Comparison of ENCODE assay signal across 16 cellular contexts in genomic region chr11:73237471-73238290, GRCh38. TPM values are rescaled to one million over a fixed set of nuclear protein-coding genes. Genes with fewer than 3 reads are reported as not detected.
DNase-seq lines count a peak whose midpoint lies in the region; ATAC-seq, FAIRE-seq and TF ChIP-seq lines count a peak whose summit lies in the region.
"Had no signal": no experiment of that assay in that cellular context is flagged by ENCODE, and none has a peak within 500 bp of the region (broad histone marks: within the 10 kb centered on the region; RNA-seq: fewer than 3 reads in every experiment).

No MANE protein-coding gene starts in this region.

- H3K36me3 ChIP-seq in neuronal stem cell (replicated peaks in 1 of 2; ENCODE audit: control insufficient read depth in 2 of 2, insufficient read depth in 2 of 2, low read length in 2 of 2): no peaks in the 10 kb centered on the region

- H2BK5ac ChIP-seq in neuronal stem cell (ENCODE audit: low read length): peak overlapping the region; percentile 55

- H3K9me3 ChIP-seq in neuronal stem cell (replicated peaks in 1 of 2; ENCODE audit: control insufficient read depth in 2 of 2, insufficient read depth in 1 of 2, low read depth in 1 of 2, low read length in 2 of 2): no peaks in the 10 kb centered on the region
- H3K9me3 ChIP-seq: mucosa of descending colon had no signal

- peak overlapping the region; percentile 7 for H3K9ac ChIP-seq in neuronal stem cell (ENCODE audit: low read depth, low read length, poor library complexity)

- H3K4me3 Mint-ChIP-seq in WTC11: no peak overlapping the region
- H3K4me3 Mint-ChIP-seq: activated CD8-positive, alpha-beta T cell treated with anti-CD3 and anti-CD28 coated beads for 36 hours had no signal

- CTCF ChIA-PET in WTC11 (lab: Charles Lee): interaction anchor here (0.6 to 6.1 kb wide), 51 partner anchors 8 to 694 kb away, joined by 3 to 129 read pairs (median 6); partner anchors contain the start of genes FCHSD2, P2RY2, P2RY6 and STARD10

- H3K23ac ChIP-seq in neuronal stem cell (ENCODE audit: low read depth, low read length, poor library complexity): peak overlapping the region; percentile 5

- peaks cover 5 to 9% of the 10 kb centered on the region in 2 donors for H3K4me1 ChIP-seq in neuronal stem cell (ENCODE audit: control insufficient read depth in 2 of 2, insufficient read depth in 1 of 2, low read depth in 1 of 2, low read length in 2 of 2)

- H2BK12ac ChIP-seq in neuronal stem cell (ENCODE audit: low read length): no peak overlapping the region

- H3K4me3 ChIP-seq in foreskin fibroblast (ENCODE audit: low read depth in 1 of 2, low read length in 2 of 2) (no peak overlapping the region), neuronal stem cell (ENCODE audit: low read length in 2 of 2) (no peak overlapping the region)
- H3K4me3 ChIP-seq: mucosa of descending colon had no signal

- TF ChIP-seq CTCF in WTC11 (IDR thresholded peaks at IDR 0.05): no peak
- TF ChIP-seq CTCF in foreskin fibroblast (IDR thresholded peaks at IDR 0.05; ENCODE audit: low read depth, low read length): no peak

- peak overlapping the region; percentile 61 for H2AFZ ChIP-seq in neuronal stem cell (ENCODE audit: low read length)

- H4K91ac ChIP-seq in neuronal stem cell (ENCODE audit: low read depth, low read length, poor library complexity): no peak overlapping the region

- no peak overlapping the region for H2AK5ac ChIP-seq in neuronal stem cell (ENCODE audit: low read depth, low read length)

- DNase-seq in EL (peak; percentile 64), WTC11 (ENCODE audit: low spot score) (no peak), foreskin fibroblast (peak; percentile 29 to 39), neuronal stem cell (ENCODE audit: low spot score) (no peak), NCI-H2171 treated with DMSO at 0.1 percent for 48 hours (lab: John Stamatoyannopoulos, UW) (no peak), GM12891 (ENCODE audit: insufficient read length, low spot score) (no peak)
- no peak for DNase-seq in stimulated activated CD4-positive, alpha-beta T cell treated with anti-CD3 and anti-CD28 coated beads, Interleukin-4, amount 100 ng/mL, for 4 hours
- DNase-seq: activated effector memory CD4-positive, alpha-beta T cell treated with anti-CD3 and anti-CD28 coated beads, Interleukin-2, amount 50 U/mL, for 16 hours; central memory CD4-positive, alpha-beta T cell; NCI-H748 treated with DMSO at 0.1 percent for 48 hours; stimulated activated CD4-positive, alpha-beta T cell treated with anti-CD3 and anti-CD28 coated beads, Interleukin-4, amount 100 ng/mL, for 24 hours; stimulated activated naive CD4-positive, alpha-beta T cell treated with Interleukin-2 at 50 U/mL for 16 hours had no signal

- POLR2A ChIA-PET in WTC11 (lab: Charles Lee): interaction anchor here (1.0 to 1.8 kb wide), 2 partner anchors 18 to 95 kb away, joined by 3 to 5 read pairs; partner anchors contain the start of gene FCHSD2

- H3K27ac Mint-ChIP-seq in WTC11: no peak overlapping the region
- H3K27ac Mint-ChIP-seq: activated CD8-positive, alpha-beta T cell treated with anti-CD3 and anti-CD28 coated beads for 36 hours; progenitor cell of endocrine pancreas had no signal

- H3K14ac ChIP-seq in neuronal stem cell (ENCODE audit: low read length): no peak overlapping the region

- H3K4me2 ChIP-seq in neuronal stem cell (ENCODE audit: insufficient read depth, low read length, poor library complexity, severe bottlenecking): no peak overlapping the region

- no peak for TF ChIP-seq POLR2A in GM12891 (IDR thresholded peaks at IDR 0.05; ENCODE audit: low read depth, low read length)

- H3K27ac ChIP-seq in neuronal stem cell (replicated peaks; ENCODE audit: low read length): no peak overlapping the region

- H3K18ac ChIP-seq in neuronal stem cell (ENCODE audit: low read length): peak overlapping the region; percentile 41

- H2BK120ac ChIP-seq in neuronal stem cell (ENCODE audit: low read depth, low read length): no peak overlapping the region

- no peaks in the 10 kb centered on the region for H3K9me3 Mint-ChIP-seq in WTC11
- H3K9me3 Mint-ChIP-seq: activated CD8-positive, alpha-beta T cell treated with anti-CD3 and anti-CD28 coated beads for 36 hours had no signal

- no peak for FAIRE-seq in GM12891 (lab: Jason Lieb, UNC)

- ATAC-seq in WTC11 (no peak), HG02981 (IDR thresholded peaks at IDR 0.05; ENCODE audit: unreplicated experiment) (no peak)

- peaks cover 0 to 8% (median 0%) of the 10 kb centered on the region in 3 experiments for H3K27me3 ChIP-seq in neuronal stem cell (ENCODE audit: control insufficient read depth in 3 of 3, insufficient read depth in 3 of 3, low read depth in 1 of 3, low read length in 3 of 3)

- H2BK15ac ChIP-seq in neuronal stem cell (ENCODE audit: low read length): no peak overlapping the region

- no peak overlapping the region for H3K4ac ChIP-seq in neuronal stem cell (ENCODE audit: low read length)

- no peak overlapping the region for H4K8ac ChIP-seq in neuronal stem cell (ENCODE audit: low read depth, low read length)

- H3K36me3 Mint-ChIP-seq in WTC11: no peaks in the 10 kb centered on the region

- no peaks in the 10 kb centered on the region for H3K27me3 Mint-ChIP-seq in WTC11 (ENCODE audit: low read depth)

- peaks cover 3% of the 10 kb centered on the region for H3K79me1 ChIP-seq in neuronal stem cell (ENCODE audit: low read depth, low read length)

- H3K4me1 Mint-ChIP-seq in WTC11: peaks cover 8% of the 10 kb centered on the region

- no CpG with 5 or more reads among the region's 10 CpGs for WGBS in neuronal stem cell (ENCODE audit: extremely low coverage in 2 of 2, insufficient read length in 2 of 2, insufficient replicate concordance in 1 of 2), 2 donors

TF ChIP-seq in WTC11, 78 proteins besides CTCF, POLR2A, EP300 and RAD21:
- peak; percentile 63; the same call in 1 of the 2 replicates for TF ChIP-seq GABPB1 (CRISPR knock-in tag; IDR thresholded peaks at IDR 0.05)
- TF ChIP-seq, protein P1, sequence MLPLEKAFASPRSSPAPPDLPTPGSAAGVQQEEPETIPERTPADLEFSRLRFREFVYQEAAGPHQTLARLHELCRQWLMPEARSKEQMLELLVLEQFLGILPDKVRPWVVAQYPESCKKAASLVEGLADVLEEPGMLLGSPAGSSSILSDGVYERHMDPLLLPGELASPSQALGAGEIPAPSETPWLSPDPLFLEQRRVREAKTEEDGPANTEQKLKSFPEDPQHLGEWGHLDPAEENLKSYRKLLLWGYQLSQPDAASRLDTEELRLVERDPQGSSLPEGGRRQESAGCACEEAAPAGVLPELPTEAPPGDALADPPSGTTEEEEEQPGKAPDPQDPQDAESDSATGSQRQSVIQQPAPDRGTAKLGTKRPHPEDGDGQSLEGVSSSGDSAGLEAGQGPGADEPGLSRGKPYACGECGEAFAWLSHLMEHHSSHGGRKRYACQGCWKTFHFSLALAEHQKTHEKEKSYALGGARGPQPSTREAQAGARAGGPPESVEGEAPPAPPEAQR (CRISPR knock-in tag; IDR thresholded peaks at IDR 0.05): no peak
TF ChIP-seq in WTC11: peak in this region for 1.

TF ChIP-seq in GM12891, 5 proteins besides CTCF, POLR2A, EP300 and RAD21:
- no peak for TF ChIP-seq TAF1 (IDR thresholded peaks at IDR 0.05; ENCODE audit: low read depth, low read length)
- no peak for TF ChIP-seq POU2F2 (IDR thresholded peaks at IDR 0.05; ENCODE audit: low read depth, low read length)

RNA-seq across cellular contexts. Expression of gene P2RY2, which starts 19.6 kb away (rescaled TPM):
- 0.94 to 1.2 TPM (median 1.2 TPM) in 3 replicates for total RNA-seq in WTC11 (2021)
- polyA plus RNA-seq in neuronal stem cell (2013, experiment 1 of 2): 1.2 TPM
- 1.2 TPM for polyA plus RNA-seq in neuronal stem cell (2013, experiment 2 of 2)
- polyA plus RNA-seq in GM12891 (2012; ENCODE audit: low read depth, missing spikeins): 0.05 TPM
- total RNA-seq: activated CD8-positive, alpha-beta T cell treated with anti-CD3 and anti-CD28 coated beads for 36 hours had no signal

RNA-seq across cellular contexts. Expression of gene P2RY6, which starts 34.5 kb away (rescaled TPM):
- 0.11 to 0.16 TPM in 2 of 3 replicates, not detected in the other for total RNA-seq in WTC11 (2021)
- polyA plus RNA-seq in neuronal stem cell (2013, experiment 1 of 2): 0.14 TPM
- 0.17 TPM for polyA plus RNA-seq in neuronal stem cell (2013, experiment 2 of 2)
- polyA plus RNA-seq in GM12891 (2012; ENCODE audit: low read depth, missing spikeins): 0.23 TPM
- total RNA-seq: activated CD8-positive, alpha-beta T cell treated with anti-CD3 and anti-CD28 coated beads for 36 hours had no signal

Comparison
In these comparisons a context has a peak if more than half of its experiments do, and no peak if none do; other contexts are left out.
1. DNase-seq: peak in EL (single experiment) and foreskin fibroblast (2 of 2); none in WTC11 (single experiment), neuronal stem cell (single experiment), NCI-H2171 treated with DMSO at 0.1 percent for 48 hours (single experiment), GM12891 (single experiment) and stimulated activated CD4-positive, alpha-beta T cell treated with anti-CD3 and anti-CD28 coated beads, Interleukin-4, amount 100 ng/mL, for 4 hours (0 of 2).